1 cellular context compared by ENCODE assay signal in the genomic region with DNA sequence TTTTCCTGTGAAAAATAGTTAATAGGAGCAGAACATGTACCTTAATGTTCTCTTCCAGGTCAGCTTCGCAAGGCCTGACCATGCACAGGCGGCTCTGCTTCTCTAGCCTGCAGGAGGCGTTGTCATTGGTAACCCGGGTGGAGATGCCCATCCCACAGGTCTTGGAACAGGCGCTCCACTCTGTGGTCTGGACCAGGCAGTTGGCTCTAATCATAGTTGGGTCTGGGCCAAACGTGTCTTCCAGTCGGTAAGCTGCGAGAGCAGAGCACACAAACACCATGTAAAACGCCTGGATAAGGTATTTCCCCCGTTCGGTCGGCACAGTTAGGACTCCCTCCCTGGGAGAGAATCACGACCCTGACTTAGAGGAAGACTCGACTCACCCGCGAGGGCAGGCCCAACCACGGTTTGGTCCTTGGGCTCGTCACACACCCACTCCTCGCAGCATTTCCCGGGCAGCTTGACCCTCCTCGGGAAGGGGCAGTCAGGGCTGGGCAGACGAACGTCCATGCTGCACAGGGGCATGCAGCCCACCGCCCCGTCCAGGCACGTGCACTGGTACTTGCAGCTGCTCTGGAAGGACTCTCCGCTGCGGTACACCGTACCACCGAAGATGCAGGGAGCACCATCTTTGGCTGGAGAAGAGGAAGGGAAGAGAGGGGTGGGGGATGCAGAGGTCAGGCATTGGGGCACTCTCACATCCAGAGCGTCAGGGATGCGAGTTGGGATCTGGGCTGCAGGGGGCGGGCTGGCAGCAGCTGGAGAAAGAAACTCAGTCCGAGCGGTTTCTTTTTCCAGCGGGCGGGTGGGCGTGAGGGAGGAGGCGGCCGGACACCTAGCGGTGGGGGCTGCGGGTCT.
TF ChIP-seq lines count a peak whose summit lies in the region.

No MANE protein-coding gene starts in this region.

TF ChIP-seq in HEK293, 187 proteins besides CTCF, POLR2A, EP300 and RAD21 (continued from another document and continues in another):
- TF ChIP-seq YY2 (tag by site-specific recombination; IDR thresholded peaks at IDR 0.05) (no peak), ZNF692 (tag by site-specific recombination; IDR thresholded peaks at IDR 0.05) (0 out of 2 replicates have a peak, but pooled peaks have one; percentile 7), ZNF239 (tag by site-specific recombination; IDR thresholded peaks at IDR 0.05) (0 out of 2 replicates have a peak, but pooled peaks have one; percentile 45), ZNF341 (tag by site-specific recombination; IDR thresholded peaks at IDR 0.05; ENCODE audit: low read depth) (peak; percentile 8; the same call in 1 of the 2 replicates), ZNF366 (tag by site-specific recombination; conservative IDR thresholded peaks at IDR 0.05) (peak; percentile 71), ZFP41 (tag by site-specific recombination; IDR thresholded peaks at IDR 0.05; ENCODE audit: borderline replicate concordance) (no peak), KLF16 (tag by site-specific recombination; IDR thresholded peaks at IDR 0.05) (peak; percentile 55; the same call in 1 of the 2 replicates), ZSCAN23 (tag by site-specific recombination; IDR thresholded peaks at IDR 0.05) (no peak), PATZ1 (tag by site-specific recombination; IDR thresholded peaks at IDR 0.05) (peak; percentile 61; the same call in 1 of the 2 replicates), ZNF777 (tag by site-specific recombination; IDR thresholded peaks at IDR 0.05; ENCODE audit: borderline replicate concordance) (peak; percentile 90), ZNF501 (tag by site-specific recombination; IDR thresholded peaks at IDR 0.05) (peak; percentile 75; the same call in 1 of the 2 replicates), GLIS2 (tag by site-specific recombination; IDR thresholded peaks at IDR 0.05) (peak; percentile 27; the same call in 1 of the 2 replicates), ZFP37 (tag by site-specific recombination; IDR thresholded peaks at IDR 0.05) (peak; percentile 63; the same call in 1 of the 2 replicates), ZSCAN4 (tag by site-specific recombination; IDR thresholded peaks at IDR 0.05) (0 out of 2 replicates have a peak, but pooled peaks have one; percentile 9), ZXDB (tag by site-specific recombination; IDR thresholded peaks at IDR 0.05) (peak; percentile 11; the same call in 1 of the 2 replicates), ZBTB26 (tag by site-specific recombination; optimal IDR thresholded peaks at IDR 0.05) (no peak), ZNF354C (tag by site-specific recombination; IDR thresholded peaks at IDR 0.05; ENCODE audit: borderline replicate concordance, low read depth) (no peak), PRDM4 (tag by site-specific recombination; IDR thresholded peaks at IDR 0.05) (peak; percentile 96), ZBTB48 (tag by site-specific recombination; IDR thresholded peaks at IDR 0.05) (peak; percentile 50; the same call in 1 of the 2 replicates), ZNF610 (tag by site-specific recombination; IDR thresholded peaks at IDR 0.05; ENCODE audit: borderline replicate concordance) (peak; percentile 60; the same call in 1 of the 2 replicates), PRDM1 (tag by site-specific recombination; IDR thresholded peaks at IDR 0.05) (peak; percentile 52; the same call in 1 of the 2 replicates), PRDM10 (tag by site-specific recombination; IDR thresholded peaks at IDR 0.05) (peak; percentile 91), ZNF426 (tag by site-specific recombination; IDR thresholded peaks at IDR 0.05) (no peak), ZFHX2 (tag by site-specific recombination; conservative IDR thresholded peaks at IDR 0.05) (peak; percentile 79), ZNF248 (tag by site-specific recombination; IDR thresholded peaks at IDR 0.05) (no peak)
- TF ChIP-seq, protein P1, sequence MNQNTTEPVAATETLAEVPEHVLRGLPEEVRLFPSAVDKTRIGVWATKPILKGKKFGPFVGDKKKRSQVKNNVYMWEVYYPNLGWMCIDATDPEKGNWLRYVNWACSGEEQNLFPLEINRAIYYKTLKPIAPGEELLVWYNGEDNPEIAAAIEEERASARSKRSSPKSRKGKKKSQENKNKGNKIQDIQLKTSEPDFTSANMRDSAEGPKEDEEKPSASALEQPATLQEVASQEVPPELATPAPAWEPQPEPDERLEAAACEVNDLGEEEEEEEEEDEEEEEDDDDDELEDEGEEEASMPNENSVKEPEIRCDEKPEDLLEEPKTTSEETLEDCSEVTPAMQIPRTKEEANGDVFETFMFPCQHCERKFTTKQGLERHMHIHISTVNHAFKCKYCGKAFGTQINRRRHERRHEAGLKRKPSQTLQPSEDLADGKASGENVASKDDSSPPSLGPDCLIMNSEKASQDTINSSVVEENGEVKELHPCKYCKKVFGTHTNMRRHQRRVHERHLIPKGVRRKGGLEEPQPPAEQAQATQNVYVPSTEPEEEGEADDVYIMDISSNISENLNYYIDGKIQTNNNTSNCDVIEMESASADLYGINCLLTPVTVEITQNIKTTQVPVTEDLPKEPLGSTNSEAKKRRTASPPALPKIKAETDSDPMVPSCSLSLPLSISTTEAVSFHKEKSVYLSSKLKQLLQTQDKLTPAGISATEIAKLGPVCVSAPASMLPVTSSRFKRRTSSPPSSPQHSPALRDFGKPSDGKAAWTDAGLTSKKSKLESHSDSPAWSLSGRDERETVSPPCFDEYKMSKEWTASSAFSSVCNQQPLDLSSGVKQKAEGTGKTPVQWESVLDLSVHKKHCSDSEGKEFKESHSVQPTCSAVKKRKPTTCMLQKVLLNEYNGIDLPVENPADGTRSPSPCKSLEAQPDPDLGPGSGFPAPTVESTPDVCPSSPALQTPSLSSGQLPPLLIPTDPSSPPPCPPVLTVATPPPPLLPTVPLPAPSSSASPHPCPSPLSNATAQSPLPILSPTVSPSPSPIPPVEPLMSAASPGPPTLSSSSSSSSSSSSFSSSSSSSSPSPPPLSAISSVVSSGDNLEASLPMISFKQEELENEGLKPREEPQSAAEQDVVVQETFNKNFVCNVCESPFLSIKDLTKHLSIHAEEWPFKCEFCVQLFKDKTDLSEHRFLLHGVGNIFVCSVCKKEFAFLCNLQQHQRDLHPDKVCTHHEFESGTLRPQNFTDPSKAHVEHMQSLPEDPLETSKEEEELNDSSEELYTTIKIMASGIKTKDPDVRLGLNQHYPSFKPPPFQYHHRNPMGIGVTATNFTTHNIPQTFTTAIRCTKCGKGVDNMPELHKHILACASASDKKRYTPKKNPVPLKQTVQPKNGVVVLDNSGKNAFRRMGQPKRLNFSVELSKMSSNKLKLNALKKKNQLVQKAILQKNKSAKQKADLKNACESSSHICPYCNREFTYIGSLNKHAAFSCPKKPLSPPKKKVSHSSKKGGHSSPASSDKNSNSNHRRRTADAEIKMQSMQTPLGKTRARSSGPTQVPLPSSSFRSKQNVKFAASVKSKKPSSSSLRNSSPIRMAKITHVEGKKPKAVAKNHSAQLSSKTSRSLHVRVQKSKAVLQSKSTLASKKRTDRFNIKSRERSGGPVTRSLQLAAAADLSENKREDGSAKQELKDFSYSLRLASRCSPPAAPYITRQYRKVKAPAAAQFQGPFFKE (tag by site-specific recombination; IDR thresholded peaks at IDR 0.05; ENCODE audit: borderline replicate concordance): peak; percentile 43; the same call in 1 of the 2 replicates
